1 cellular context compared by ENCODE assay signal in the genomic region with DNA sequence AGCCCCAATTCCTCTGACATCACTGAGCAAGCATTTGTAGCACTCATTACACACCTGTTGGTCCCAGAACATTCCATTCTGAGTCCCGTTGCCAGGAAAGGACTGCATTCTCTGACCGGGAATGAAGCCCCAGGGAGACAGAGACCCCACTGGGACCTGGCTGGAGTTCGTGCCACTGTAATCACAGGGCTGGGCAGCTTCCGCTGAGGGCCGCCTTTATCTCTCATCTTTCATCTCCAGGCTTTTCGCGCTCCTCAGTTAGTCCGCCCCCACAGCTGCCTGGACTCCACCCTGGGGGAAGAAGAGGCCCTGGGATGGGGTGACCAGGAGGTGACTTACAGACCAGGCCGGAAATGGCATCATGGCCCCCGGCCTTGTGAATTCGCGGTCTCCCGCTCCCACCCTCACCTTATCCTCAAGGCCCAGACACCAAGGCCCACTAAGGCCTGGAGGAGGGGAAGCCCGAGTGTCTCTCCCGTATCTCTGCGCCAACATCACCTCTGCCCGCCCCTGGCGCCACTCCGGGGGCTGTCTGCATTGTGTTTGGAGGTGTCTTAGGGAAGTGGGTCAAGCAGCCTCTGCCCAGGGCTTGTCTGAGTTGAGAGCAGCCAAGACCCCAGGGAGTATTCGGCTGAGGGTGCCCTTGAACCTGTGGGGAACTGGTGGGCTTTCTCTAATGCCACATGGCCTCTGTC.
TF ChIP-seq lines count a peak whose summit lies in the region.

No MANE protein-coding gene starts in this region.

TF ChIP-seq in HCT116, 20 proteins besides CTCF, POLR2A, EP300 and RAD21 (continued from another document):
- TF ChIP-seq, protein P1, sequence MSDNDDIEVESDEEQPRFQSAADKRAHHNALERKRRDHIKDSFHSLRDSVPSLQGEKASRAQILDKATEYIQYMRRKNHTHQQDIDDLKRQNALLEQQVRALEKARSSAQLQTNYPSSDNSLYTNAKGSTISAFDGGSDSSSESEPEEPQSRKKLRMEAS (IDR thresholded peaks at IDR 0.05): no peak; the same call in 1 of the 2 replicates
- TF ChIP-seq ELF1 (IDR thresholded peaks at IDR 0.05; ENCODE audit: borderline replicate concordance, low read depth): no peak
- TF ChIP-seq CBX3 (IDR thresholded peaks at IDR 0.05; ENCODE audit: low read depth): no peak
- TF ChIP-seq, protein P2, sequence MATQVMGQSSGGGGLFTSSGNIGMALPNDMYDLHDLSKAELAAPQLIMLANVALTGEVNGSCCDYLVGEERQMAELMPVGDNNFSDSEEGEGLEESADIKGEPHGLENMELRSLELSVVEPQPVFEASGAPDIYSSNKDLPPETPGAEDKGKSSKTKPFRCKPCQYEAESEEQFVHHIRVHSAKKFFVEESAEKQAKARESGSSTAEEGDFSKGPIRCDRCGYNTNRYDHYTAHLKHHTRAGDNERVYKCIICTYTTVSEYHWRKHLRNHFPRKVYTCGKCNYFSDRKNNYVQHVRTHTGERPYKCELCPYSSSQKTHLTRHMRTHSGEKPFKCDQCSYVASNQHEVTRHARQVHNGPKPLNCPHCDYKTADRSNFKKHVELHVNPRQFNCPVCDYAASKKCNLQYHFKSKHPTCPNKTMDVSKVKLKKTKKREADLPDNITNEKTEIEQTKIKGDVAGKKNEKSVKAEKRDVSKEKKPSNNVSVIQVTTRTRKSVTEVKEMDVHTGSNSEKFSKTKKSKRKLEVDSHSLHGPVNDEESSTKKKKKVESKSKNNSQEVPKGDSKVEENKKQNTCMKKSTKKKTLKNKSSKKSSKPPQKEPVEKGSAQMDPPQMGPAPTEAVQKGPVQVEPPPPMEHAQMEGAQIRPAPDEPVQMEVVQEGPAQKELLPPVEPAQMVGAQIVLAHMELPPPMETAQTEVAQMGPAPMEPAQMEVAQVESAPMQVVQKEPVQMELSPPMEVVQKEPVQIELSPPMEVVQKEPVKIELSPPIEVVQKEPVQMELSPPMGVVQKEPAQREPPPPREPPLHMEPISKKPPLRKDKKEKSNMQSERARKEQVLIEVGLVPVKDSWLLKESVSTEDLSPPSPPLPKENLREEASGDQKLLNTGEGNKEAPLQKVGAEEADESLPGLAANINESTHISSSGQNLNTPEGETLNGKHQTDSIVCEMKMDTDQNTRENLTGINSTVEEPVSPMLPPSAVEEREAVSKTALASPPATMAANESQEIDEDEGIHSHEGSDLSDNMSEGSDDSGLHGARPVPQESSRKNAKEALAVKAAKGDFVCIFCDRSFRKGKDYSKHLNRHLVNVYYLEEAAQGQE (IDR thresholded peaks at IDR 0.05; ENCODE audit: low read depth): no peak
- TF ChIP-seq EZH2phosphoT487 (IDR thresholded peaks at IDR 0.05; ENCODE audit: borderline replicate concordance): no peak
- TF ChIP-seq, protein P3, sequence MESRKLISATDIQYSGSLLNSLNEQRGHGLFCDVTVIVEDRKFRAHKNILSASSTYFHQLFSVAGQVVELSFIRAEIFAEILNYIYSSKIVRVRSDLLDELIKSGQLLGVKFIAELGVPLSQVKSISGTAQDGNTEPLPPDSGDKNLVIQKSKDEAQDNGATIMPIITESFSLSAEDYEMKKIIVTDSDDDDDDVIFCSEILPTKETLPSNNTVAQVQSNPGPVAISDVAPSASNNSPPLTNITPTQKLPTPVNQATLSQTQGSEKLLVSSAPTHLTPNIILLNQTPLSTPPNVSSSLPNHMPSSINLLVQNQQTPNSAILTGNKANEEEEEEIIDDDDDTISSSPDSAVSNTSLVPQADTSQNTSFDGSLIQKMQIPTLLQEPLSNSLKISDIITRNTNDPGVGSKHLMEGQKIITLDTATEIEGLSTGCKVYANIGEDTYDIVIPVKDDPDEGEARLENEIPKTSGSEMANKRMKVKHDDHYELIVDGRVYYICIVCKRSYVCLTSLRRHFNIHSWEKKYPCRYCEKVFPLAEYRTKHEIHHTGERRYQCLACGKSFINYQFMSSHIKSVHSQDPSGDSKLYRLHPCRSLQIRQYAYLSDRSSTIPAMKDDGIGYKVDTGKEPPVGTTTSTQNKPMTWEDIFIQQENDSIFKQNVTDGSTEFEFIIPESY (IDR thresholded peaks at IDR 0.05; ENCODE audit: extremely low read depth, insufficient replicate concordance, low read length): no peak
- TF ChIP-seq POLR2AphosphoS5 (IDR thresholded peaks at IDR 0.05; ENCODE audit: low read depth, low read length): peak; percentile 63
